Comparison of ENCODE assay signal across 13 cellular contexts in genomic region chr2:100752628-100753333, GRCh38.
DNase-seq lines count a peak whose midpoint lies in the region; ATAC-seq and TF ChIP-seq lines count a peak whose summit lies in the region.
"Had no signal": no experiment of that assay in that cellular context is flagged by ENCODE, and none has a peak within 500 bp of the region (broad histone marks: within the 10 kb centered on the region; RNA-seq: fewer than 3 reads in every experiment).

No MANE protein-coding gene starts in this region.

- no peak for ATAC-seq in WTC11

- CTCF ChIA-PET in WTC11 (lab: Charles Lee), result no interaction called here

- H3K27ac Mint-ChIP-seq in CD14-positive monocyte, result peak overlapping the region in 5 of 7 donors; percentile 19 to 84 (median 47)
- no peak overlapping the region for H3K27ac Mint-ChIP-seq in activated T-helper 1 cell treated with anti-CD3 and anti-CD28 coated beads, Interleukin-12 subunit alpha, Interleukin-12 subunit beta, Interleukin-2, Interleukin-4 antibody, amounts not matched to agents 30 ng/mL and 10 ng/mL and 1 ng/mL, durations not matched to agents 14 hours and 24 hours and 36 hours
- no peak overlapping the region for H3K27ac Mint-ChIP-seq in WTC11
- H3K27ac Mint-ChIP-seq: activated CD4-positive, alpha-beta T cell treated with anti-CD3 and anti-CD28 coated beads, Interleukin-2, amount 10 ng/mL, durations not matched to agents 24 days and 14 days; mesothelial cell of epicardium had no signal

- no peak for TF ChIP-seq POLR2A in NB4 (IDR thresholded peaks at IDR 0.05; ENCODE audit: extremely low read depth, insufficient read length)

- H3K4me3 ChIP-seq in NB4 (ENCODE audit: low read depth, low read length), result no peak overlapping the region

- peaks cover 1 to 10% (median 4%) of the 10 kb centered on the region in 7 donors for H3K9me3 Mint-ChIP-seq in CD14-positive monocyte
- no peaks in the 10 kb centered on the region for H3K9me3 Mint-ChIP-seq in activated T-helper 1 cell treated with anti-CD3 and anti-CD28 coated beads, Interleukin-12 subunit alpha, Interleukin-12 subunit beta, Interleukin-2, Interleukin-4 antibody, amounts not matched to agents 30 ng/mL and 10 ng/mL and 1 ng/mL, durations not matched to agents 14 hours and 24 hours and 36 hours
- H3K9me3 Mint-ChIP-seq in WTC11, result peaks cover 24% of the 10 kb centered on the region; the same call in 1 of the 2 replicates
- H3K9me3 Mint-ChIP-seq: mesothelial cell of epicardium had no signal

- POLR2A ChIA-PET in WTC11 (lab: Charles Lee), result no interaction called here

- intact Hi-C loops in CD14-positive monocyte (cut with micrococcal nuclease), result no loop called here
- intact Hi-C loops in activated T-helper 1 cell treated with anti-CD3 and anti-CD28 coated beads, Interleukin-12 subunit alpha, Interleukin-12 subunit beta, Interleukin-2, Interleukin-4 antibody, amounts not matched to agents 30 ng/mL and 10 ng/mL and 1 ng/mL, durations not matched to agents 14 hours and 24 hours and 36 hours (cut with micrococcal nuclease), result no loop called here

- no peak for DNase-seq in CD14-positive monocyte (ENCODE audit: low spot score)
- peak; percentile 58 for DNase-seq in NB4 (ENCODE audit: low read depth)
- peak; percentile 26 to 38 for DNase-seq in dermis microvascular lymphatic vessel endothelial cell (ENCODE audit: low read depth in 2 of 2)
- peak; percentile 53 for DNase-seq in myocyte (ENCODE audit: low read depth)
- DNase-seq in activated T-helper 1 cell treated with anti-CD3 and anti-CD28 coated beads, Interleukin-12 subunit alpha, Interleukin-12 subunit beta, Interleukin-2, Interleukin-4 antibody, amounts not matched to agents 30 ng/mL and 10 ng/mL and 1 ng/mL, durations not matched to agents 14 hours and 24 hours and 36 hours (ENCODE audit: low spot score), result no peak
- DNase-seq in WTC11 (ENCODE audit: low spot score), result no peak
- DNase-seq in NCI-H1105 treated with DMSO at 0.1 percent for 48 hours (lab: John Stamatoyannopoulos, UW), result no peak
- no peak for DNase-seq in pons (ENCODE audit: low spot score)
- DNase-seq: activated CD4-positive, alpha-beta T cell treated with anti-CD3 and anti-CD28 coated beads, Interleukin-2, amount 10 ng/mL, durations not matched to agents 24 days and 14 days; GDM1; NCI-H446 treated with DMSO at 0.1 percent for 48 hours; stimulated activated CD4-positive, alpha-beta T cell treated with anti-CD3 and anti-CD28 coated beads, Interleukin-4, amount 100 ng/mL, for 4 hours had no signal

- H3K4me1 Mint-ChIP-seq in CD14-positive monocyte (peaks cover 23% of the 10 kb centered on the region), WTC11 (no peaks in the 10 kb centered on the region)
- H3K4me1 Mint-ChIP-seq in activated T-helper 1 cell treated with anti-CD3 and anti-CD28 coated beads, Interleukin-12 subunit alpha, Interleukin-12 subunit beta, Interleukin-2, Interleukin-4 antibody, amounts not matched to agents 30 ng/mL and 10 ng/mL and 1 ng/mL, durations not matched to agents 14 hours and 24 hours and 36 hours (ENCODE audit: low read depth), result peaks cover 4% of the 10 kb centered on the region
- H3K4me1 Mint-ChIP-seq: activated CD4-positive, alpha-beta T cell treated with anti-CD3 and anti-CD28 coated beads, Interleukin-2, amount 10 ng/mL, durations not matched to agents 24 days and 14 days; mesothelial cell of epicardium had no signal

- H3K4me3 Mint-ChIP-seq in CD14-positive monocyte (no peak overlapping the region), WTC11 (no peak overlapping the region)
- no peak overlapping the region for H3K4me3 Mint-ChIP-seq in activated T-helper 1 cell treated with anti-CD3 and anti-CD28 coated beads, Interleukin-12 subunit alpha, Interleukin-12 subunit beta, Interleukin-2, Interleukin-4 antibody, amounts not matched to agents 30 ng/mL and 10 ng/mL and 1 ng/mL, durations not matched to agents 14 hours and 24 hours and 36 hours
- H3K4me3 Mint-ChIP-seq: activated CD4-positive, alpha-beta T cell treated with anti-CD3 and anti-CD28 coated beads, Interleukin-2, amount 10 ng/mL, durations not matched to agents 24 days and 14 days; mesothelial cell of epicardium had no signal

- no peaks in the 10 kb centered on the region for H3K36me3 Mint-ChIP-seq in CD14-positive monocyte
- H3K36me3 Mint-ChIP-seq in activated T-helper 1 cell treated with anti-CD3 and anti-CD28 coated beads, Interleukin-12 subunit alpha, Interleukin-12 subunit beta, Interleukin-2, Interleukin-4 antibody, amounts not matched to agents 30 ng/mL and 10 ng/mL and 1 ng/mL, durations not matched to agents 14 hours and 24 hours and 36 hours (ENCODE audit: low read depth), result no peaks in the 10 kb centered on the region
- H3K36me3 Mint-ChIP-seq in WTC11, result no peaks in the 10 kb centered on the region
- H3K36me3 Mint-ChIP-seq: mesothelial cell of epicardium had no signal

- no peak for TF ChIP-seq CTCF in CD14-positive monocyte (IDR thresholded peaks at IDR 0.05)
- no peak for TF ChIP-seq CTCF in NB4 (IDR thresholded peaks at IDR 0.05; ENCODE audit: low read depth, low read length)
- TF ChIP-seq CTCF in WTC11 (IDR thresholded peaks at IDR 0.05), result no peak

- H3K27me3 Mint-ChIP-seq in CD14-positive monocyte (ENCODE audit: low read depth in 3 of 3) (peaks cover 7 to 33% (median 16%) of the 10 kb centered on the region in 3 donors), WTC11 (ENCODE audit: low read depth) (no peaks in the 10 kb centered on the region; the same call in 1 of the 2 replicates)
- peaks cover 7% of the 10 kb centered on the region for H3K27me3 Mint-ChIP-seq in activated T-helper 1 cell treated with anti-CD3 and anti-CD28 coated beads, Interleukin-12 subunit alpha, Interleukin-12 subunit beta, Interleukin-2, Interleukin-4 antibody, amounts not matched to agents 30 ng/mL and 10 ng/mL and 1 ng/mL, durations not matched to agents 14 hours and 24 hours and 36 hours (ENCODE audit: insufficient read depth)

TF ChIP-seq in WTC11, 78 proteins besides CTCF, POLR2A, EP300 and RAD21:
- TF ChIP-seq ZBTB21 (CRISPR knock-in tag; IDR thresholded peaks at IDR 0.05; ENCODE audit: borderline replicate concordance) (no peak), NR1H2 (CRISPR knock-in tag; IDR thresholded peaks at IDR 0.05) (no peak)

Comparison
In these comparisons a context has a peak if more than half of its experiments do, and no peak if none do; other contexts are left out.
1. DNase-seq: peak in NB4 (single experiment), dermis microvascular lymphatic vessel endothelial cell (2 of 2) and myocyte (single experiment); none in CD14-positive monocyte (single experiment), activated T-helper 1 cell treated with anti-CD3 and anti-CD28 coated beads, Interleukin-12 subunit alpha, Interleukin-12 subunit beta, Interleukin-2, Interleukin-4 antibody, amounts not matched to agents 30 ng/mL and 10 ng/mL and 1 ng/mL, durations not matched to agents 14 hours and 24 hours and 36 hours (single experiment), WTC11 (single experiment), NCI-H1105 treated with DMSO at 0.1 percent for 48 hours (single experiment) and pons (single experiment).
2. H3K27ac Mint-ChIP-seq: peak in CD14-positive monocyte (5 of 7); none in activated T-helper 1 cell treated with anti-CD3 and anti-CD28 coated beads, Interleukin-12 subunit alpha, Interleukin-12 subunit beta, Interleukin-2, Interleukin-4 antibody, amounts not matched to agents 30 ng/mL and 10 ng/mL and 1 ng/mL, durations not matched to agents 14 hours and 24 hours and 36 hours (single experiment) and WTC11 (single experiment).